Comparison of ENCODE assay signal across 10 cellular contexts in genomic region chr22:45226681-45227186, GRCh38. TPM values are rescaled to one million over a fixed set of nuclear protein-coding genes. Genes with fewer than 3 reads are reported as not detected.
DNase-seq lines count a peak whose midpoint lies in the region; ATAC-seq, FAIRE-seq and TF ChIP-seq lines count a peak whose summit lies in the region.
"Had no signal": no experiment of that assay in that cellular context is flagged by ENCODE, and none has a peak within 500 bp of the region (broad histone marks: within the 10 kb centered on the region; RNA-seq: fewer than 3 reads in every experiment).

No MANE protein-coding gene starts in this region.

- H3K4me3 Mint-ChIP-seq in activated B cell treated with CpG ODN at 0.5 μM for 24 hours (no peak overlapping the region), type B pancreatic cell (no peak overlapping the region)

- CTCF ChIA-PET in activated B cell treated with CpG ODN at 0.5 μM for 24 hours (lab: Charles Lee), result no interaction called here

- H3K4me3 ChIP-seq in kidney (ENCODE audit: low read length in 2 of 2), result no peak overlapping the region

- H3K4me1 ChIP-seq in kidney (ENCODE audit: control insufficient read depth in 1 of 2, insufficient read depth in 1 of 2, low read depth in 1 of 2, low read length in 2 of 2), result no peaks in the 10 kb centered on the region

- no peak overlapping the region for H3K27ac ChIP-seq in kidney (ENCODE audit: low read depth in 2 of 2, low read length in 2 of 2)

- no peak overlapping the region for H3K9ac ChIP-seq in kidney (ENCODE audit: low read length in 2 of 2)

- FAIRE-seq in kidney (lab: Jason Lieb, UNC), result no peak

- no peaks in the 10 kb centered on the region for H3K36me3 ChIP-seq in kidney (ENCODE audit: control insufficient read depth in 1 of 2, insufficient read depth in 2 of 2, low read length in 2 of 2)

- intact Hi-C loops in activated B cell treated with CpG ODN at 0.5 μM for 24 hours (cut with micrococcal nuclease), result no loop called here
- intact Hi-C loops in kidney (cut with DNase I), result no loop called here

- peak overlapping the region; percentile 30 for H3K27ac Mint-ChIP-seq in activated B cell treated with CpG ODN at 0.5 μM for 24 hours
- peak overlapping the region; percentile 22 for H3K27ac Mint-ChIP-seq in type B pancreatic cell

- H3K9me3 Mint-ChIP-seq in activated B cell treated with CpG ODN at 0.5 μM for 24 hours, result no peaks in the 10 kb centered on the region
- H3K9me3 Mint-ChIP-seq in type B pancreatic cell, result no peaks in the 10 kb centered on the region

- H3K9me3 ChIP-seq in kidney (ENCODE audit: control insufficient read depth in 1 of 2, low read length in 2 of 2), result no peaks in the 10 kb centered on the region

- TF ChIP-seq CTCF in activated B cell treated with CpG ODN at 0.5 μM for 24 hours (IDR thresholded peaks at IDR 0.05) (no peak), kidney (IDR thresholded peaks at IDR 0.05; ENCODE audit: borderline replicate concordance, extremely low read depth, insufficient read depth) (no peak), type B pancreatic cell (conservative IDR thresholded peaks at IDR 0.05) (no peak)

- POLR2A ChIA-PET in activated B cell treated with CpG ODN at 0.5 μM for 24 hours (lab: Charles Lee), result interaction anchor here (1.8 kb wide), 1 partner anchor 9 kb away, joined by 6 read pairs; no protein-coding TSS in a partner anchor

- H3K36me3 Mint-ChIP-seq in activated B cell treated with CpG ODN at 0.5 μM for 24 hours (ENCODE audit: low read depth) (peaks cover 12% of the 10 kb centered on the region), type B pancreatic cell (no peaks in the 10 kb centered on the region)

- ATAC-seq in activated B cell treated with CpG ODN at 0.5 μM for 24 hours (ENCODE audit: low read depth) (no peak), HG03354 (IDR thresholded peaks at IDR 0.05; ENCODE audit: poor library complexity, severe bottlenecking, unreplicated experiment) (no peak), SK-N-SH treated with all-trans-retinoic acid at 6 μM for 48 hours (no peak)

- H3K4me1 Mint-ChIP-seq in activated B cell treated with CpG ODN at 0.5 μM for 24 hours (peaks cover 53% of the 10 kb centered on the region), type B pancreatic cell (ENCODE audit: unreplicated experiment) (peaks cover 37% of the 10 kb centered on the region)

- DNase-seq in SHP77 (lab: John Stamatoyannopoulos, UW), result peak; percentile 17 to 47
- no peak for DNase-seq in SHP77 treated with DMSO at 0.1 percent for 48 hours (lab: John Stamatoyannopoulos, UW)
- no peak for DNase-seq in activated B cell treated with CpG ODN at 0.5 μM for 24 hours
- peak; percentile 77 for DNase-seq in kidney
- DNase-seq in type B pancreatic cell (ENCODE audit: extremely low spot score, unreplicated experiment), result no peak
- DNase-seq in NCI-H1092 treated with DMSO at 0.1 percent for 48 hours (lab: John Stamatoyannopoulos, UW), result no peak
- DNase-seq: activated T-cell treated with anti-CD3 and anti-CD28 coated beads, Interleukin-2, amount 50 U/mL, for 1 hour had no signal

- H3K27me3 Mint-ChIP-seq in activated B cell treated with CpG ODN at 0.5 μM for 24 hours, result no peaks in the 10 kb centered on the region
- no peaks in the 10 kb centered on the region for H3K27me3 Mint-ChIP-seq in type B pancreatic cell

TF ChIP-seq in SK-N-SH treated with all-trans-retinoic acid at 6 μM for 48 hours, 23 proteins besides CTCF, POLR2A, EP300 and RAD21:
- TF ChIP-seq TOX (CRISPR knock-in tag; IDR thresholded peaks at IDR 0.05; ENCODE audit: borderline replicate concordance), result no peak
- TF ChIP-seq ZFP30 (CRISPR knock-in tag; IDR thresholded peaks at IDR 0.05), result no peak
- no peak for TF ChIP-seq ZNF70 (CRISPR knock-in tag; IDR thresholded peaks at IDR 0.05)
- no peak for TF ChIP-seq RARB (CRISPR knock-in tag; IDR thresholded peaks at IDR 0.05)
- no peak for TF ChIP-seq ARNTL (CRISPR knock-in tag; IDR thresholded peaks at IDR 0.05; ENCODE audit: borderline replicate concordance, low read depth)
- no peak for TF ChIP-seq ZNF8 (CRISPR knock-in tag; IDR thresholded peaks at IDR 0.05)
- no peak for TF ChIP-seq TSHZ2 (CRISPR knock-in tag; IDR thresholded peaks at IDR 0.05)
- no peak for TF ChIP-seq CSRNP3 (CRISPR knock-in tag; IDR thresholded peaks at IDR 0.05)
- no peak for TF ChIP-seq CSDC2 (CRISPR knock-in tag; IDR thresholded peaks at IDR 0.05)
- TF ChIP-seq TCF4 (CRISPR knock-in tag; IDR thresholded peaks at IDR 0.05; ENCODE audit: borderline replicate concordance), result no peak
- no peak for TF ChIP-seq BACH2 (CRISPR knock-in tag; IDR thresholded peaks at IDR 0.05; ENCODE audit: borderline replicate concordance)
- TF ChIP-seq ZC3H10 (CRISPR knock-in tag; IDR thresholded peaks at IDR 0.05), result no peak

RNA-seq across cellular contexts. Expression of gene KIAA0930, which starts 14.0 kb away (rescaled TPM):
- total RNA-seq in activated B cell treated with CpG ODN at 0.5 μM for 24 hours (39.5 and 42.2 TPM in 2 replicates), kidney (55.4 TPM), type B pancreatic cell (ENCODE audit: low replicate concordance) (54.1 and 68.0 TPM in 2 replicates)
- 26.4 TPM for polyA plus RNA-seq in kidney (ENCODE audit: insufficient read depth, low read depth, low replicate concordance)

RNA-seq across cellular contexts. Expression of gene UPK3A, which starts 58.0 kb away (rescaled TPM):
- 1.4 and 1.6 TPM in 2 replicates for total RNA-seq in activated B cell treated with CpG ODN at 0.5 μM for 24 hours
- not detected for total RNA-seq in kidney
- not detected for polyA plus RNA-seq in kidney (ENCODE audit: insufficient read depth, low read depth, low replicate concordance)
- total RNA-seq in type B pancreatic cell (ENCODE audit: low replicate concordance), result 0.29 and 0.62 TPM in 2 replicates
- polyA plus RNA-seq: AG04450 had no signal

Comparison
In these comparisons a context has a peak if more than half of its experiments do, and no peak if none do; other contexts are left out.
1. DNase-seq: peak in SHP77 (2 of 2) and kidney (single experiment); none in SHP77 treated with DMSO at 0.1 percent for 48 hours (single experiment), activated B cell treated with CpG ODN at 0.5 μM for 24 hours (single experiment), type B pancreatic cell (single experiment) and NCI-H1092 treated with DMSO at 0.1 percent for 48 hours (single experiment).